Comparison of ENCODE assay signal across 9 cellular contexts in genomic region chr22:45612451-45612901, GRCh38. TPM values are rescaled to one million over a fixed set of nuclear protein-coding genes. Genes with fewer than 3 reads are reported as not detected.
A peak's percentile ranks its signal among the peaks of the same experiment; 100 is the strongest.
DNase-seq lines count a peak whose midpoint lies in the region; ATAC-seq, FAIRE-seq and TF ChIP-seq lines count a peak whose summit lies in the region.
"Had no signal": no experiment of that assay in that cellular context is flagged by ENCODE, and none has a peak within 500 bp of the region (broad histone marks: within the 10 kb centered on the region; RNA-seq: fewer than 3 reads in every experiment).

No MANE protein-coding gene starts in this region.

- H3K9ac ChIP-seq in skeletal muscle tissue (ENCODE audit: low read depth in 1 of 3, low read length in 3 of 3) = peak overlapping the region; percentile 75 to 84 (median 80)

- no peaks in the 10 kb centered on the region for H3K27me3 ChIP-seq in skeletal muscle tissue (ENCODE audit: control insufficient read depth in 3 of 3, insufficient read depth in 3 of 3, low read length in 3 of 3)

- no peak for TF ChIP-seq CTCF in fibroblast of mammary gland (conservative IDR thresholded peaks at IDR 0.05; ENCODE audit: control insufficient read depth, insufficient read depth, low read depth, low read length)
- TF ChIP-seq CTCF in omental fat pad (IDR thresholded peaks at IDR 0.05) = no peak

- H3K4me1 ChIP-seq in skeletal muscle tissue (ENCODE audit: control insufficient read depth in 3 of 3, insufficient read depth in 3 of 3, low read length in 3 of 3) = peaks cover 4 to 25% (median 10%) of the 10 kb centered on the region in 3 donors

- H3K27ac ChIP-seq in skeletal muscle tissue (ENCODE audit: low read depth, low read length) = peak overlapping the region; percentile 97

- peak overlapping the region; percentile 12 for H3K4me3 ChIP-seq in fibroblast of mammary gland (ENCODE audit: control insufficient read depth, low read depth, low read length)
- H3K4me3 ChIP-seq in skeletal muscle tissue (ENCODE audit: low read length in 3 of 3) = peak overlapping the region; percentile 57 to 70 (median 59)

- no peaks in the 10 kb centered on the region for H3K36me3 ChIP-seq in skeletal muscle tissue (ENCODE audit: control insufficient read depth in 3 of 3, insufficient read depth in 3 of 3, low read length in 3 of 3)

- DNase-seq in HPDE6-E6E7 (ENCODE audit: extremely low spot score) (peak; percentile 49), UCSD-AML1 (lab: John Stamatoyannopoulos, UW; ENCODE audit: unreplicated experiment) (peak; percentile 65), fibroblast of mammary gland (ENCODE audit: low read depth) (peak; percentile 93), head of caudate nucleus (no peak), omental fat pad (ENCODE audit: low spot score) (no peak), urothelium cell line (ENCODE audit: low spot score) (no peak)
- no peak for DNase-seq in effector CD4-positive, alpha-beta T cell

- H3K9me3 ChIP-seq in skeletal muscle tissue (ENCODE audit: control insufficient read depth in 3 of 3, low read length in 3 of 3) = peaks cover 0 to 5% (median 0%) of the 10 kb centered on the region in 3 donors

- intact Hi-C loops in head of caudate nucleus (cut with DNase I) = no loop called here

- ATAC-seq in omental fat pad (ENCODE audit: low FRiP score) = no peak
- ATAC-seq: left colon had no signal

- FAIRE-seq in urothelium cell line (lab: Jason Lieb, UNC) = no peak

RNA-seq across cellular contexts. Expression of gene ATXN10, which starts 59.2 kb away (rescaled TPM):
- 310 TPM for total RNA-seq in skeletal muscle tissue
- 100 to 1,000 TPM in 3 of 4 donors, 10 to 100 TPM in 1; 80.9 to 127 (median 103) TPM for total RNA-seq in omental fat pad

Comparison
In these comparisons a context has a peak if more than half of its experiments do, and no peak if none do; other contexts are left out.
1. DNase-seq: peak in HPDE6-E6E7 (single experiment), UCSD-AML1 (single experiment) and fibroblast of mammary gland (single experiment); none in head of caudate nucleus (0 of 42), omental fat pad (single experiment), effector CD4-positive, alpha-beta T cell (single experiment) and urothelium cell line (single experiment).